Comparison of ENCODE assay signal across 22 cellular contexts in the genomic region with DNA sequence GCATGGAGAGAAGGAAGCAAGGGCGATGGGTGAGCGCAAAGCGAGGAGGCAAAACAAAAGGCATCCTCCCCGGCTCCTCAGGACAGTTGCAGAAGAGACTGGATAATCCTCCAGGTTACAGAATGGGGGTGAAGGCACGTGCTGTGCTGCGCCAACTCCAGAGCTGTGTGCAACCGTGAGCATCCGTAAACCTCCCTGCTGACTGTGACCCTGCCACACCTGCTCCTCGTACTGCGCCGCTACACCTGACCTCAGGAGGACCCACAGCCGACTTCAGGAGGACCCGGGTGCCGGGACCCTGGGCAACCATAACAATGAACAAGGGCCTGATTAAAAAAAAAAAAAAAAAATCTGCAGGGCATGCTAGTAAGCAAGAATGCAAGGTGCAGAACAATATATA.
"Had no signal": no experiment of that assay in that cellular context is flagged by ENCODE, and none has a peak within 500 bp of the region (broad histone marks: within the 10 kb centered on the region; RNA-seq: fewer than 3 reads in every experiment).

No MANE protein-coding gene starts in this region.

- ATAC-seq: stimulated activated effector memory CD8-positive, alpha-beta T cell treated with anti-CD3 and anti-CD28 coated beads, Interleukin-12 subunit alpha, Interleukin-12 subunit beta, amount 100 ng/mL, for 72 hours; stimulated activated memory B cell treated with anti-CD40 and anti-IgM and Interleukin-4, amounts not matched to agents 10 μg/mL and 1 μg/mL and 100 μg/mL, for 72 hours; stimulated activated naive CD8-positive, alpha-beta T cell treated with anti-CD3 and anti-CD28 coated beads, Interleukin-15, amount 100 ng/mL, for 72 hours; stimulated activated naive CD8-positive, alpha-beta T cell treated with anti-CD3 and anti-CD28 coated beads, Interleukin-15, Interleukin-2, amounts not matched to agents 100 U/mL and 50 U/mL, for 24 hours; upper lobe of right lung had no signal

- H3K4me3 Mint-ChIP-seq: stimulated activated effector memory CD8-positive, alpha-beta T cell treated with anti-CD3 and anti-CD28 coated beads, Interleukin-12 subunit alpha, Interleukin-12 subunit beta, amount 100 ng/mL, for 72 hours; stimulated activated memory B cell treated with anti-CD40 and anti-IgM and Interleukin-4, amounts not matched to agents 10 μg/mL and 1 μg/mL and 100 μg/mL, for 72 hours; stimulated activated naive CD8-positive, alpha-beta T cell treated with anti-CD3 and anti-CD28 coated beads, Interleukin-15, amount 100 ng/mL, for 72 hours; stimulated activated naive CD8-positive, alpha-beta T cell treated with anti-CD3 and anti-CD28 coated beads, Interleukin-15, Interleukin-2, amounts not matched to agents 100 ng/mL and 50 ng/mL, for 24 hours; type B pancreatic cell had no signal

- DNase-seq: stimulated activated CD4-positive, alpha-beta T cell treated with anti-CD3 and anti-CD28 coated beads, Interleukin-2, amount 100 ng/mL, for 48 hours; stimulated activated CD4-positive, alpha-beta T cell treated with anti-CD3 and anti-CD28 coated beads, Interleukin-4, amount 100 ng/mL, for 1 hour; stimulated activated CD4-positive, alpha-beta T cell treated with anti-CD3 and anti-CD28 coated beads, Interleukin-4, amount 100 ng/mL, for 24 hours; stimulated activated CD4-positive, alpha-beta T cell treated with anti-CD3 and anti-CD28 coated beads, Interleukin-4, amount 100 ng/mL, for 4 hours; stimulated activated CD8-positive, alpha-beta memory T cell treated with anti-CD3 and anti-CD28 coated beads, Interleukin-4, amount 100 ng/mL, for 48 hours; stimulated activated naive CD4-positive, alpha-beta T cell; stimulated activated naive CD4-positive, alpha-beta T cell treated with Interleukin-2 at 50 U/mL for 16 hours; stimulated activated naive CD8-positive, alpha-beta T cell treated with anti-CD3 and anti-CD28 coated beads, Interleukin-15, amount 100 ng/mL, for 72 hours; stimulated activated naive CD8-positive, alpha-beta T cell treated with anti-CD3 and anti-CD28 coated beads, Interleukin-15, Interleukin-2, amounts not matched to agents 100 U/mL and 50 U/mL, for 24 hours; stomach; substantia nigra; testis; thyroid gland; transverse colon; trophoblast cell; upper lobe of left lung; upper lobe of right lung; uterus had no signal

- H3K27ac Mint-ChIP-seq: stimulated activated effector memory CD8-positive, alpha-beta T cell treated with anti-CD3 and anti-CD28 coated beads, Interleukin-12 subunit alpha, Interleukin-12 subunit beta, amount 100 ng/mL, for 72 hours; stimulated activated memory B cell treated with anti-CD40 and anti-IgM and Interleukin-4, amounts not matched to agents 10 μg/mL and 1 μg/mL and 100 μg/mL, for 72 hours; stimulated activated naive CD8-positive, alpha-beta T cell treated with anti-CD3 and anti-CD28 coated beads, Interleukin-15, Interleukin-2, amounts not matched to agents 100 ng/mL and 50 ng/mL, for 24 hours; type B pancreatic cell had no signal

- H3K9me3 Mint-ChIP-seq: stimulated activated effector memory CD8-positive, alpha-beta T cell treated with anti-CD3 and anti-CD28 coated beads, Interleukin-12 subunit alpha, Interleukin-12 subunit beta, amount 100 ng/mL, for 72 hours; stimulated activated memory B cell treated with anti-CD40 and anti-IgM and Interleukin-4, amounts not matched to agents 10 μg/mL and 1 μg/mL and 100 μg/mL, for 72 hours; stimulated activated naive CD8-positive, alpha-beta T cell treated with anti-CD3 and anti-CD28 coated beads, Interleukin-15, amount 100 ng/mL, for 72 hours; stimulated activated naive CD8-positive, alpha-beta T cell treated with anti-CD3 and anti-CD28 coated beads, Interleukin-15, Interleukin-2, amounts not matched to agents 100 ng/mL and 50 ng/mL, for 24 hours had no signal

- H3K27me3 Mint-ChIP-seq: stimulated activated memory B cell treated with anti-CD40 and anti-IgM and Interleukin-4, amounts not matched to agents 10 μg/mL and 1 μg/mL and 100 μg/mL, for 72 hours; stimulated activated naive CD8-positive, alpha-beta T cell treated with anti-CD3 and anti-CD28 coated beads, Interleukin-15, amount 100 ng/mL, for 72 hours; stimulated activated naive CD8-positive, alpha-beta T cell treated with anti-CD3 and anti-CD28 coated beads, Interleukin-15, Interleukin-2, amounts not matched to agents 100 ng/mL and 50 ng/mL, for 24 hours; type B pancreatic cell had no signal

- H3K4me1 Mint-ChIP-seq: stimulated activated memory B cell treated with anti-CD40 and anti-IgM and Interleukin-4, amounts not matched to agents 10 μg/mL and 1 μg/mL and 100 μg/mL, for 72 hours; stimulated activated naive CD8-positive, alpha-beta T cell treated with anti-CD3 and anti-CD28 coated beads, Interleukin-15, amount 100 ng/mL, for 72 hours had no signal
